8 cellular contexts compared by ENCODE assay signal in genomic region chr3:99499235-99499798, GRCh38.
DNase-seq lines count a peak whose midpoint lies in the region; ATAC-seq and TF ChIP-seq lines count a peak whose summit lies in the region.

No MANE protein-coding gene starts in this region.

- peak; percentile 81 for TF ChIP-seq CTCF in foreskin keratinocyte (conservative IDR thresholded peaks at IDR 0.05)

- H3K27me3 Mint-ChIP-seq in activated naive CD8-positive, alpha-beta T cell treated with anti-CD3 and anti-CD28 coated beads, Interleukin-2, amount 50 U/mL, for 24 hours, result no peaks in the 10 kb centered on the region

- peak; percentile 7 for DNase-seq in stimulated activated CD4-positive, alpha-beta T cell treated with anti-CD3 and anti-CD28 coated beads, Interleukin-15, amount 100 ng/mL, for 24 hours
- DNase-seq in stimulated activated CD4-positive, alpha-beta T cell treated with anti-CD3 and anti-CD28 coated beads, Interleukin-4, amount 100 ng/mL, for 4 hours, result no peak
- DNase-seq in RPMI8226 (peak; percentile 55), foreskin keratinocyte (peak; percentile 16 to 53), renal cortical epithelial cell (ENCODE audit: low read depth) (peak; percentile 56)
- DNase-seq in stimulated activated effector memory CD8-positive, alpha-beta T cell treated with anti-CD3 and anti-CD28 coated beads, Interleukin-12 subunit alpha, Interleukin-12 subunit beta, amount 100 ng/mL, for 72 hours (ENCODE audit: low spot score in 2 of 2), result no peak
- no peak for DNase-seq in activated naive CD8-positive, alpha-beta T cell treated with anti-CD3 and anti-CD28 coated beads, Interleukin-2, amount 50 U/mL, for 24 hours

- H3K4me1 ChIP-seq in foreskin keratinocyte, result peaks cover 8% of the 10 kb centered on the region

- no peaks in the 10 kb centered on the region for H3K4me1 Mint-ChIP-seq in stimulated activated effector memory CD8-positive, alpha-beta T cell treated with anti-CD3 and anti-CD28 coated beads, Interleukin-12 subunit alpha, Interleukin-12 subunit beta, amount 100 ng/mL, for 72 hours
- H3K4me1 Mint-ChIP-seq in activated naive CD8-positive, alpha-beta T cell treated with anti-CD3 and anti-CD28 coated beads, Interleukin-2, amount 50 U/mL, for 24 hours, result no peaks in the 10 kb centered on the region

- no peak overlapping the region for H3K4me3 Mint-ChIP-seq in stimulated activated effector memory CD8-positive, alpha-beta T cell treated with anti-CD3 and anti-CD28 coated beads, Interleukin-12 subunit alpha, Interleukin-12 subunit beta, amount 100 ng/mL, for 72 hours
- no peak overlapping the region for H3K4me3 Mint-ChIP-seq in activated naive CD8-positive, alpha-beta T cell treated with anti-CD3 and anti-CD28 coated beads, Interleukin-2, amount 50 U/mL, for 24 hours

- H3K27ac Mint-ChIP-seq in stimulated activated effector memory CD8-positive, alpha-beta T cell treated with anti-CD3 and anti-CD28 coated beads, Interleukin-12 subunit alpha, Interleukin-12 subunit beta, amount 100 ng/mL, for 72 hours, result no peak overlapping the region
- H3K27ac Mint-ChIP-seq in activated naive CD8-positive, alpha-beta T cell treated with anti-CD3 and anti-CD28 coated beads, Interleukin-2, amount 50 U/mL, for 24 hours, result no peak overlapping the region

- no peaks in the 10 kb centered on the region for H3K36me3 Mint-ChIP-seq in stimulated activated effector memory CD8-positive, alpha-beta T cell treated with anti-CD3 and anti-CD28 coated beads, Interleukin-12 subunit alpha, Interleukin-12 subunit beta, amount 100 ng/mL, for 72 hours
- H3K36me3 Mint-ChIP-seq in activated naive CD8-positive, alpha-beta T cell treated with anti-CD3 and anti-CD28 coated beads, Interleukin-2, amount 50 U/mL, for 24 hours (ENCODE audit: low read depth), result no peaks in the 10 kb centered on the region

- no peaks in the 10 kb centered on the region for H3K27me3 ChIP-seq in foreskin keratinocyte

- ATAC-seq in HG02973 (IDR thresholded peaks at IDR 0.05; ENCODE audit: unreplicated experiment), result peak; percentile 55
- ATAC-seq in foreskin keratinocyte, result peak; percentile 73
- ATAC-seq in stimulated activated effector memory CD8-positive, alpha-beta T cell treated with anti-CD3 and anti-CD28 coated beads, Interleukin-12 subunit alpha, Interleukin-12 subunit beta, amount 100 ng/mL, for 72 hours, result no peak
- no peak for ATAC-seq in activated naive CD8-positive, alpha-beta T cell treated with anti-CD3 and anti-CD28 coated beads, Interleukin-2, amount 50 U/mL, for 24 hours

- no peaks in the 10 kb centered on the region for H3K9me3 Mint-ChIP-seq in stimulated activated effector memory CD8-positive, alpha-beta T cell treated with anti-CD3 and anti-CD28 coated beads, Interleukin-12 subunit alpha, Interleukin-12 subunit beta, amount 100 ng/mL, for 72 hours
- H3K9me3 Mint-ChIP-seq in activated naive CD8-positive, alpha-beta T cell treated with anti-CD3 and anti-CD28 coated beads, Interleukin-2, amount 50 U/mL, for 24 hours, result peaks cover 4% of the 10 kb centered on the region

- no peak overlapping the region for H3K27ac ChIP-seq in foreskin keratinocyte

Comparison
In these comparisons a context has a peak if more than half of its experiments do, and no peak if none do; other contexts are left out.
1. DNase-seq: peak in stimulated activated CD4-positive, alpha-beta T cell treated with anti-CD3 and anti-CD28 coated beads, Interleukin-15, amount 100 ng/mL, for 24 hours (single experiment), RPMI8226 (single experiment), foreskin keratinocyte (2 of 2) and renal cortical epithelial cell (single experiment); none in stimulated activated CD4-positive, alpha-beta T cell treated with anti-CD3 and anti-CD28 coated beads, Interleukin-4, amount 100 ng/mL, for 4 hours (0 of 2), stimulated activated effector memory CD8-positive, alpha-beta T cell treated with anti-CD3 and anti-CD28 coated beads, Interleukin-12 subunit alpha, Interleukin-12 subunit beta, amount 100 ng/mL, for 72 hours (0 of 2) and activated naive CD8-positive, alpha-beta T cell treated with anti-CD3 and anti-CD28 coated beads, Interleukin-2, amount 50 U/mL, for 24 hours (single experiment).
2. ATAC-seq: peak in HG02973 (single experiment) and foreskin keratinocyte (single experiment); none in stimulated activated effector memory CD8-positive, alpha-beta T cell treated with anti-CD3 and anti-CD28 coated beads, Interleukin-12 subunit alpha, Interleukin-12 subunit beta, amount 100 ng/mL, for 72 hours (single experiment) and activated naive CD8-positive, alpha-beta T cell treated with anti-CD3 and anti-CD28 coated beads, Interleukin-2, amount 50 U/mL, for 24 hours (single experiment).